1 cellular context compared by ENCODE assay signal in the genomic region with DNA sequence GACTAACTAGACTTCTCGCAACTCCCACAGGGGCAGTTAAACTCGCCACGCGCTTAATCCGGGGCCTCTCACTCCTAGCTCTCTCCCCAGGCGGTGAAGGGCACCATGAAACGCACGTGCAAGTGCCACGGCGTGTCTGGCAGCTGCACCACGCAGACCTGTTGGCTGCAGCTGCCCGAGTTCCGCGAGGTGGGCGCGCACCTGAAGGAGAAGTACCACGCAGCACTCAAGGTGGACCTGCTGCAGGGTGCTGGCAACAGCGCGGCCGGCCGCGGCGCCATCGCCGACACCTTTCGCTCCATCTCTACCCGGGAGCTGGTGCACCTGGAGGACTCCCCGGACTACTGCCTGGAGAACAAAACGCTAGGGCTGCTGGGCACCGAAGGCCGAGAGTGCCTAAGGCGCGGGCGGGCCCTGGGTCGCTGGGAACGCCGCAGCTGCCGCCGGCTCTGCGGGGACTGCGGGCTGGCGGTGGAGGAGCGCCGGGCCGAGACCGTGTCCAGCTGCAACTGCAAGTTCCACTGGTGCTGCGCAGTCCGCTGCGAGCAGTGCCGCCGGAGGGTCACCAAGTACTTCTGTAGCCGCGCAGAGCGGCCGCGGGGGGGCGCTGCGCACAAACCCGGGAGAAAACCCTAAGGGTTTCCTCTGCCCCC.
TF ChIP-seq lines count a peak whose summit lies in the region.

No MANE protein-coding gene starts in this region.

TF ChIP-seq in HepG2, 621 proteins besides CTCF, POLR2A, EP300 and RAD21 (continued from another document and continues in another):
- TF ChIP-seq ZNF609 (CRISPR knock-in tag; IDR thresholded peaks at IDR 0.05; ENCODE audit: borderline replicate concordance), result 0 out of 2 replicates have a peak, but pooled peaks have one; percentile 25
- no peak for TF ChIP-seq YY1 (IDR thresholded peaks at IDR 0.05; ENCODE audit: insufficient read depth, insufficient replicate concordance, low read depth, low read length)
- peak; percentile 52; the same call in 1 of the 2 replicates for TF ChIP-seq TARDBP (CRISPR knock-in tag; IDR thresholded peaks at IDR 0.05)
- TF ChIP-seq DR1 (CRISPR knock-in tag; IDR thresholded peaks at IDR 0.05), result peak; percentile 40; the same call in 1 of the 2 replicates
- no peak for TF ChIP-seq SRF (IDR thresholded peaks at IDR 0.05; ENCODE audit: low read depth, low read length)
- TF ChIP-seq ZNF331 (CRISPR knock-in tag; IDR thresholded peaks at IDR 0.05), result peak; percentile 48; the same call in 1 of the 2 replicates
- TF ChIP-seq MXD1 (CRISPR knock-in tag; IDR thresholded peaks at IDR 0.05), result peak; percentile 39; the same call in 1 of the 2 replicates
- TF ChIP-seq, protein P1, sequence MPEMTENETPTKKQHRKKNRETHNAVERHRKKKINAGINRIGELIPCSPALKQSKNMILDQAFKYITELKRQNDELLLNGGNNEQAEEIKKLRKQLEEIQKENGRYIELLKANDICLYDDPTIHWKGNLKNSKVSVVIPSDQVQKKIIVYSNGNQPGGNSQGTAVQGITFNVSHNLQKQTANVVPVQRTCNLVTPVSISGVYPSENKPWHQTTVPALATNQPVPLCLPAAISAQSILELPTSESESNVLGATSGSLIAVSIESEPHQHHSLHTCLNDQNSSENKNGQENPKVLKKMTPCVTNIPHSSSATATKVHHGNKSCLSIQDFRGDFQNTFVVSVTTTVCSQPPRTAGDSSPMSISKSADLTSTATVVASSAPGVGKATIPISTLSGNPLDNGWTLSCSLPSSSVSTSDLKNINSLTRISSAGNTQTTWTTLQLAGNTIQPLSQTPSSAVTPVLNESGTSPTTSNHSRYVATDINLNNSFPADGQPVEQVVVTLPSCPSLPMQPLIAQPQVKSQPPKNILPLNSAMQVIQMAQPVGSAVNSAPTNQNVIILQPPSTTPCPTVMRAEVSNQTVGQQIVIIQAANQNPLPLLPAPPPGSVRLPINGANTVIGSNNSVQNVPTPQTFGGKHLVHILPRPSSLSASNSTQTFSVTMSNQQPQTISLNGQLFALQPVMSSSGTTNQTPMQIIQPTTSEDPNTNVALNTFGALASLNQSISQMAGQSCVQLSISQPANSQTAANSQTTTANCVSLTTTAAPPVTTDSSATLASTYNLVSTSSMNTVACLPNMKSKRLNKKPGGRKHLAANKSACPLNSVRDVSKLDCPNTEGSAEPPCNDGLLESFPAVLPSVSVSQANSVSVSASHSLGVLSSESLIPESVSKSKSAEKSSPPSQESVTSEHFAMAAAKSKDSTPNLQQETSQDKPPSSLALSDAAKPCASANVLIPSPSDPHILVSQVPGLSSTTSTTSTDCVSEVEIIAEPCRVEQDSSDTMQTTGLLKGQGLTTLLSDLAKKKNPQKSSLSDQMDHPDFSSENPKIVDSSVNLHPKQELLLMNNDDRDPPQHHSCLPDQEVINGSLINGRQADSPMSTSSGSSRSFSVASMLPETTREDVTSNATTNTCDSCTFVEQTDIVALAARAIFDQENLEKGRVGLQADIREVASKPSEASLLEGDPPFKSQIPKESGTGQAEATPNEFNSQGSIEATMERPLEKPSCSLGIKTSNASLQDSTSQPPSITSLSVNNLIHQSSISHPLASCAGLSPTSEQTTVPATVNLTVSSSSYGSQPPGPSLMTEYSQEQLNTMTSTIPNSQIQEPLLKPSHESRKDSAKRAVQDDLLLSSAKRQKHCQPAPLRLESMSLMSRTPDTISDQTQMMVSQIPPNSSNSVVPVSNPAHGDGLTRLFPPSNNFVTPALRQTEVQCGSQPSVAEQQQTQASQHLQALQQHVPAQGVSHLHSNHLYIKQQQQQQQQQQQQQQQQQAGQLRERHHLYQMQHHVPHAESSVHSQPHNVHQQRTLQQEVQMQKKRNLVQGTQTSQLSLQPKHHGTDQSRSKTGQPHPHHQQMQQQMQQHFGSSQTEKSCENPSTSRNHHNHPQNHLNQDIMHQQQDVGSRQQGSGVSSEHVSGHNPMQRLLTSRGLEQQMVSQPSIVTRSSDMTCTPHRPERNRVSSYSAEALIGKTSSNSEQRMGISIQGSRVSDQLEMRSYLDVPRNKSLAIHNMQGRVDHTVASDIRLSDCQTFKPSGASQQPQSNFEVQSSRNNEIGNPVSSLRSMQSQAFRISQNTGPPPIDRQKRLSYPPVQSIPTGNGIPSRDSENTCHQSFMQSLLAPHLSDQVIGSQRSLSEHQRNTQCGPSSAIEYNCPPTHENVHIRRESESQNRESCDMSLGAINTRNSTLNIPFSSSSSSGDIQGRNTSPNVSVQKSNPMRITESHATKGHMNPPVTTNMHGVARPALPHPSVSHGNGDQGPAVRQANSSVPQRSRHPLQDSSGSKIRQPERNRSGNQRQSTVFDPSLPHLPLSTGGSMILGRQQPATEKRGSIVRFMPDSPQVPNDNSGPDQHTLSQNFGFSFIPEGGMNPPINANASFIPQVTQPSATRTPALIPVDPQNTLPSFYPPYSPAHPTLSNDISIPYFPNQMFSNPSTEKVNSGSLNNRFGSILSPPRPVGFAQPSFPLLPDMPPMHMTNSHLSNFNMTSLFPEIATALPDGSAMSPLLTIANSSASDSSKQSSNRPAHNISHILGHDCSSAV (CRISPR knock-in tag; IDR thresholded peaks at IDR 0.05; ENCODE audit: borderline replicate concordance), result no peak
- TF ChIP-seq, protein P2, sequence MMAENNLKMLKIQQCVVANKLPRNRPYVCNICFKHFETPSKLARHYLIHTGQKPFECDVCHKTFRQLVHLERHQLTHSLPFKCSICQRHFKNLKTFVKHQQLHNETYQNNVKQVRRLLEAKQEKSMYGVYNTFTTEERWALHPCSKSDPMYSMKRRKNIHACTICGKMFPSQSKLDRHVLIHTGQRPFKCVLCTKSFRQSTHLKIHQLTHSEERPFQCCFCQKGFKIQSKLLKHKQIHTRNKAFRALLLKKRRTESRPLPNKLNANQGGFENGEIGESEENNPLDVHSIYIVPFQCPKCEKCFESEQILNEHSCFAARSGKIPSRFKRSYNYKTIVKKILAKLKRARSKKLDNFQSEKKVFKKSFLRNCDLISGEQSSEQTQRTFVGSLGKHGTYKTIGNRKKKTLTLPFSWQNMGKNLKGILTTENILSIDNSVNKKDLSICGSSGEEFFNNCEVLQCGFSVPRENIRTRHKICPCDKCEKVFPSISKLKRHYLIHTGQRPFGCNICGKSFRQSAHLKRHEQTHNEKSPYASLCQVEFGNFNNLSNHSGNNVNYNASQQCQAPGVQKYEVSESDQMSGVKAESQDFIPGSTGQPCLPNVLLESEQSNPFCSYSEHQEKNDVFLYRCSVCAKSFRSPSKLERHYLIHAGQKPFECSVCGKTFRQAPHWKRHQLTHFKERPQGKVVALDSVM (CRISPR knock-in tag; IDR thresholded peaks at IDR 0.05), result no peak
- TF ChIP-seq, protein P3, sequence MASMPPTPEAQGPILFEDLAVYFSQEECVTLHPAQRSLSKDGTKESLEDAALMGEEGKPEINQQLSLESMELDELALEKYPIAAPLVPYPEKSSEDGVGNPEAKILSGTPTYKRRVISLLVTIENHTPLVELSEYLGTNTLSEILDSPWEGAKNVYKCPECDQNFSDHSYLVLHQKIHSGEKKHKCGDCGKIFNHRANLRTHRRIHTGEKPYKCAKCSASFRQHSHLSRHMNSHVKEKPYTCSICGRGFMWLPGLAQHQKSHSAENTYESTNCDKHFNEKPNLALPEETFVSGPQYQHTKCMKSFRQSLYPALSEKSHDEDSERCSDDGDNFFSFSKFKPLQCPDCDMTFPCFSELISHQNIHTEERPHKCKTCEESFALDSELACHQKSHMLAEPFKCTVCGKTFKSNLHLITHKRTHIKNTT (CRISPR knock-in tag; IDR thresholded peaks at IDR 0.05), result no peak
- peak; percentile 53 for TF ChIP-seq AGO2 (optimal IDR thresholded peaks at IDR 0.05; ENCODE audit: low read depth, low read length)
- TF ChIP-seq, protein P4, sequence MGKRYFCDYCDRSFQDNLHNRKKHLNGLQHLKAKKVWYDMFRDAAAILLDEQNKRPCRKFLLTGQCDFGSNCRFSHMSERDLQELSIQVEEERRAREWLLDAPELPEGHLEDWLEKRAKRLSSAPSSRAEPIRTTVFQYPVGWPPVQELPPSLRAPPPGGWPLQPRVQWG (CRISPR knock-in tag; IDR thresholded peaks at IDR 0.05; ENCODE audit: borderline replicate concordance, low read depth), result no peak
- TF ChIP-seq ARID3A (IDR thresholded peaks at IDR 0.05; ENCODE audit: low read depth, low read length), result no peak
- TF ChIP-seq GRHL1 (CRISPR knock-in tag; conservative IDR thresholded peaks at IDR 0.05), result no peak
- no peak for TF ChIP-seq ZNF343 (CRISPR knock-in tag; IDR thresholded peaks at IDR 0.05)
- TF ChIP-seq CSRNP1 (CRISPR knock-in tag; IDR thresholded peaks at IDR 0.05), result peak; percentile 75
- TF ChIP-seq SOX6 (IDR thresholded peaks at IDR 0.05), result no peak
- TF ChIP-seq SOX6 (CRISPR knock-in tag; IDR thresholded peaks at IDR 0.05), result 0 out of 2 replicates have a peak, but pooled peaks have one; percentile 25
- 0 out of 2 replicates have a peak, but pooled peaks have one; percentile 8 for TF ChIP-seq ZNF501 (CRISPR knock-in tag; IDR thresholded peaks at IDR 0.05)
- TF ChIP-seq ZNF451 (CRISPR knock-in tag; IDR thresholded peaks at IDR 0.05), result 0 out of 2 replicates have a peak, but pooled peaks have one; percentile 27
